Comparison of ENCODE assay signal across 8 cellular contexts in the genomic region with DNA sequence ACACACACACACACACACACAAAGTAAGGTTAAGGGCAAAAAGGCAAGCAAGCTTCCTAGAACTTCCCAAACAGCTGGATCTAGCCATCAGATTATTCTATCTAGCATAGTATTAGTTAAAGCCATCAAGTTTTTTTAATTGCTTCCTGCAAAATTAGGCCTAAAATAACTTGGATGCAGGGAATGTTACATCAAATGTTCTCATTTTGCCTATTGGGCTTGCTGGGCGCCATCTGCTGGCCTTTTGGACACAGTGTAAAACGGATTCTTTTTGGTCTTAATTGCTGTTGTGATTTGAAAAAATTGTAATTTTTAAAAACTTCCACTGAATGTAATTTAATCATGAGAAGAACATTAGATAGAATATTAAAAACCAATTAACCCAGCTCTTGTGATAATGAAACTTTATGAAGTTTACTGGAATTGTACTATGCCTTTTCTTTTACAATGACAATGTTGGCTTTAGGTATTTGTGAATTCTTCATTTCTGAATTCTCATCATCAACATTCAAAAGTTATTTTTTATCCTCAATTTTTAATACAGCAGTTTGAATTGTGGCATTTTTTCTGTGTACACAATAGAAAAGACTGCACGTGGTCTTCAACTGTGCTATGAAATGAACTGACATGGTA. TPM values are rescaled to one million over a fixed set of nuclear protein-coding genes. Genes with fewer than 3 reads are reported as not detected.
A peak's percentile ranks its signal among the peaks of the same experiment; 100 is the strongest.
DNase-seq lines count a peak whose midpoint lies in the region; ATAC-seq, FAIRE-seq and TF ChIP-seq lines count a peak whose summit lies in the region.

No MANE protein-coding gene starts in this region.

- peaks cover 0 to 2% of the 10 kb centered on the region in 2 donors for H3K27me3 Mint-ChIP-seq in CD8-positive, alpha-beta memory T cell
- no peaks in the 10 kb centered on the region for H3K27me3 Mint-ChIP-seq in astrocyte (ENCODE audit: low read depth, unreplicated experiment)

- CTCF ChIA-PET in CD8-positive, alpha-beta memory T cell (lab: Charles Lee) = interaction anchor here (0.7 to 2.3 kb wide), 11 partner anchors 10 to 449 kb away, joined by 3 to 9 read pairs (median 4); no protein-coding TSS in a partner anchor

- no peaks in the 10 kb centered on the region for H3K9me3 Mint-ChIP-seq in CD8-positive, alpha-beta memory T cell
- H3K9me3 Mint-ChIP-seq in astrocyte (ENCODE audit: unreplicated experiment) = no peaks in the 10 kb centered on the region

- H4K20me1 ChIP-seq in astrocyte (ENCODE audit: insufficient read depth, low read length) = peaks cover 28% of the 10 kb centered on the region
- peaks cover 47% of the 10 kb centered on the region for H4K20me1 ChIP-seq in smooth muscle cell (ENCODE audit: low read depth)

- POLR2A ChIA-PET in CD8-positive, alpha-beta memory T cell (lab: Charles Lee) = no interaction called here

- ATAC-seq in right cardiac atrium (peak in 1 of 2 donors; percentile 63), HG03039 (IDR thresholded peaks at IDR 0.05; ENCODE audit: unreplicated experiment) (no peak)

- no peaks in the 10 kb centered on the region for H3K9me3 ChIP-seq in CD8-positive, alpha-beta memory T cell (ENCODE audit: low read length)
- H3K9me3 ChIP-seq in astrocyte (ENCODE audit: insufficient read depth, low read depth, low read length) = no peaks in the 10 kb centered on the region
- no peaks in the 10 kb centered on the region for H3K9me3 ChIP-seq in right cardiac atrium (ENCODE audit: control insufficient read depth, low read length)
- H3K9me3 ChIP-seq in smooth muscle cell (replicated peaks; ENCODE audit: low read depth) = no peaks in the 10 kb centered on the region

- peaks cover 84% of the 10 kb centered on the region for H3K79me2 ChIP-seq in astrocyte (ENCODE audit: insufficient read depth, low read length)
- H3K79me2 ChIP-seq in smooth muscle cell (ENCODE audit: low read depth) = peaks cover 67% of the 10 kb centered on the region

- H3K4me3 ChIP-seq in CD8-positive, alpha-beta memory T cell (ENCODE audit: low read length) = no peak overlapping the region
- H3K4me3 ChIP-seq in HFF-Myc (replicated peaks; ENCODE audit: low read depth, low read length) = no peak overlapping the region
- no peak overlapping the region for H3K4me3 ChIP-seq in astrocyte (ENCODE audit: insufficient read depth, low read depth, low read length)
- H3K4me3 ChIP-seq in right cardiac atrium (ENCODE audit: low read length) = no peak overlapping the region
- no peak overlapping the region for H3K4me3 ChIP-seq in smooth muscle cell

- intact Hi-C loops in right cardiac atrium (cut with DNase I) = loop anchor here (5.0 to 10.0 kb wide), 4 partner anchors 335 to 812 kb away; no protein-coding TSS in a partner anchor

- H2AFZ ChIP-seq in astrocyte (ENCODE audit: low read depth, low read length) (no peak overlapping the region), smooth muscle cell (ENCODE audit: low read depth) (no peak overlapping the region)

- FAIRE-seq in astrocyte (lab: Jason Lieb, UNC) = peak; percentile 45

- no peaks in the 10 kb centered on the region for H3K36me3 ChIP-seq in CD8-positive, alpha-beta memory T cell (ENCODE audit: insufficient read depth, low read length)
- H3K36me3 ChIP-seq in astrocyte (ENCODE audit: insufficient read depth, low read length) (no peaks in the 10 kb centered on the region), smooth muscle cell (ENCODE audit: low read depth) (no peaks in the 10 kb centered on the region)

- no peak overlapping the region for H3K27ac ChIP-seq in CD8-positive, alpha-beta memory T cell (ENCODE audit: low read depth, low read length)
- H3K27ac ChIP-seq in astrocyte (ENCODE audit: low read depth, low read length) = no peak overlapping the region
- no peak overlapping the region for H3K27ac ChIP-seq in right cardiac atrium (ENCODE audit: low read length)
- H3K27ac ChIP-seq in smooth muscle cell (ENCODE audit: low read depth) = no peak overlapping the region

- H3K4me1 Mint-ChIP-seq in CD8-positive, alpha-beta memory T cell = peaks cover 37 to 62% (median 58%) of the 10 kb centered on the region in 3 donors
- peaks cover 6% of the 10 kb centered on the region for H3K4me1 Mint-ChIP-seq in astrocyte (ENCODE audit: low read depth, unreplicated experiment)

- H3K36me3 Mint-ChIP-seq in CD8-positive, alpha-beta memory T cell = peaks cover 0 to 17% (median 2%) of the 10 kb centered on the region in 3 donors
- no peaks in the 10 kb centered on the region for H3K36me3 Mint-ChIP-seq in astrocyte (ENCODE audit: low read depth, unreplicated experiment)

- no peaks in the 10 kb centered on the region for H3K27me3 ChIP-seq in CD8-positive, alpha-beta memory T cell (ENCODE audit: insufficient read depth, low read length, poor library complexity, severe bottlenecking)
- H3K27me3 ChIP-seq in astrocyte (ENCODE audit: insufficient read depth, low read length) (no peaks in the 10 kb centered on the region), right cardiac atrium (ENCODE audit: control insufficient read depth, insufficient read depth) (no peaks in the 10 kb centered on the region), smooth muscle cell (ENCODE audit: low read depth) (no peaks in the 10 kb centered on the region)

- H3K27ac Mint-ChIP-seq in CD8-positive, alpha-beta memory T cell = peak overlapping the region in 2 of 8 donors; percentile 17 to 28
- H3K27ac Mint-ChIP-seq in astrocyte (ENCODE audit: unreplicated experiment) = peak overlapping the region; percentile 47

- H3K4me2 ChIP-seq in astrocyte (ENCODE audit: low read length) (no peak overlapping the region), smooth muscle cell (no peak overlapping the region)

- DNase-seq in CD8-positive, alpha-beta memory T cell = peak; percentile 22 to 60 (median 29)
- no peak for DNase-seq in HFF-Myc (ENCODE audit: extremely low read depth, low read depth)
- DNase-seq in RKO (ENCODE audit: low spot score) = peak; percentile 80
- peak; percentile 51 for DNase-seq in astrocyte (ENCODE audit: low read depth)
- DNase-seq in right cardiac atrium = peak; percentile 56 to 86 (median 75)
- no peak for DNase-seq in smooth muscle cell (lab: John Stamatoyannopoulos, UW; ENCODE audit: unreplicated experiment)
- DNase-seq in KG1 (lab: John Stamatoyannopoulos, UW) = no peak

- H3K4me3 Mint-ChIP-seq in CD8-positive, alpha-beta memory T cell = no peak overlapping the region
- H3K4me3 Mint-ChIP-seq in astrocyte (ENCODE audit: unreplicated experiment) = no peak overlapping the region

- H3F3A ChIP-seq in smooth muscle cell (ENCODE audit: low read depth) = peaks cover 5% of the 10 kb centered on the region

- TF ChIP-seq CTCF in HFF-Myc (IDR thresholded peaks at IDR 0.05; ENCODE audit: low read depth, low read length, missing control alignments) (peak; percentile 88), astrocyte (IDR thresholded peaks at IDR 0.05; ENCODE audit: insufficient read depth, low read depth, low read length) (peak; percentile 89), smooth muscle cell (IDR thresholded peaks at IDR 0.05; ENCODE audit: borderline replicate concordance, insufficient read depth, poor library complexity, severe bottlenecking) (peak; percentile 92)

- H3K9ac ChIP-seq in astrocyte (ENCODE audit: low read length) (no peak overlapping the region), smooth muscle cell (ENCODE audit: low read depth) (no peak overlapping the region)

- WGBS in right cardiac atrium = 25% methylated on average over 3 of the region's 3 CpGs
- WGBS in smooth muscle cell (ENCODE audit: low lambda C conversion rate) = 37% methylated on average over 3 of the region's 3 CpGs

- H3K4me1 ChIP-seq in CD8-positive, alpha-beta memory T cell (ENCODE audit: insufficient read depth, low read length) = peaks cover 23% of the 10 kb centered on the region
- H3K4me1 ChIP-seq in astrocyte (ENCODE audit: insufficient read depth, low read length) = no peaks in the 10 kb centered on the region
- peaks cover 7% of the 10 kb centered on the region for H3K4me1 ChIP-seq in right cardiac atrium (ENCODE audit: control insufficient read depth, insufficient read depth, low read length)
- peaks cover 5% of the 10 kb centered on the region for H3K4me1 ChIP-seq in smooth muscle cell (ENCODE audit: low read depth)

RNA-seq across cellular contexts. Expression of gene MKKS, which starts 6.8 kb away (rescaled TPM):
- total RNA-seq in CD8-positive, alpha-beta memory T cell = 1 to 10 TPM; 7.7 to 8.2 TPM
- 37.7 TPM for polyA plus RNA-seq in CD8-positive, alpha-beta memory T cell
- 13.4 and 14.2 TPM in 2 replicates for total RNA-seq in astrocyte
- total RNA-seq in right cardiac atrium = 10 to 100 TPM; 25.5 to 32.3 (median 29.0) TPM
- 20.0 TPM for polyA plus RNA-seq in right cardiac atrium
- total RNA-seq in smooth muscle cell = 13.7 and 15.6 TPM in 2 replicates
- polyA plus RNA-seq in smooth muscle cell = 12.8 and 19.8 TPM in 2 replicates

RNA-seq across cellular contexts. Expression of gene SLX4IP, which starts 7.9 kb away (rescaled TPM):
- 1 to 10 TPM; 7.0 to 8.0 TPM for total RNA-seq in CD8-positive, alpha-beta memory T cell
- 1.5 TPM for polyA plus RNA-seq in CD8-positive, alpha-beta memory T cell
- 4.7 and 5.3 TPM in 2 replicates for total RNA-seq in astrocyte
- total RNA-seq in right cardiac atrium = 1 to 10 TPM; 2.4 to 3.2 (median 2.8) TPM
- polyA plus RNA-seq in right cardiac atrium = 1.3 TPM
- total RNA-seq in smooth muscle cell = 4.6 and 6.2 TPM in 2 replicates
- 1.2 and 3.7 TPM in 2 replicates for polyA plus RNA-seq in smooth muscle cell

Comparison
In these comparisons a context has a peak if more than half of its experiments do, and no peak if none do; other contexts are left out.
1. DNase-seq: peak in CD8-positive, alpha-beta memory T cell (5 of 5), RKO (single experiment), astrocyte (single experiment) and right cardiac atrium (3 of 3); none in HFF-Myc (single experiment), smooth muscle cell (single experiment) and KG1 (single experiment).
2. Peak in every context shown above with its lines, with median percentiles within 50 percentile points of each other: CTCF ChIP-seq.